14 cellular contexts compared by ENCODE assay signal in genomic region chr16:173861-174769, GRCh38. TPM values are rescaled to one million over a fixed set of nuclear protein-coding genes. Genes with fewer than 3 reads are reported as not detected.
A peak's percentile ranks its signal among the peaks of the same experiment; 100 is the strongest.
DNase-seq lines count a peak whose midpoint lies in the region; TF ChIP-seq lines count a peak whose summit lies in the region.
"Not testable (repeated sequence)": the region's sequence is repeated elsewhere in the genome, so short reads cannot be mapped to it uniquely, and the experiment has no call there.
"Had no signal": no experiment of that assay in that cellular context is flagged by ENCODE, and none has a peak within 500 bp of the region (broad histone marks: within the 10 kb centered on the region; RNA-seq: fewer than 3 reads in every experiment).

No MANE protein-coding gene starts in this region.

- TF ChIP-seq CTCF in VCaP (conservative IDR thresholded peaks at IDR 0.05); cardiac fibroblast (IDR thresholded peaks at IDR 0.05; ENCODE audit: low read depth, low read length); glutamatergic neuron (IDR thresholded peaks at IDR 0.05; ENCODE audit: partially characterized antibody, unreplicated experiment); liver (IDR thresholded peaks at IDR 0.05; ENCODE audit: low read depth, low read length, missing input control); osteoblast (IDR thresholded peaks at IDR 0.05; ENCODE audit: extremely low read depth, low read depth, low read length): not testable (repeated sequence)

- H3K9me3 Mint-ChIP-seq in glutamatergic neuron (ENCODE audit: unreplicated experiment): peaks cover 10% of the 10 kb centered on the region

- H3K79me2 ChIP-seq in osteoblast (ENCODE audit: insufficient read depth, low read length): not testable (repeated sequence)

- H3K4me1 ChIP-seq in liver (ENCODE audit: control insufficient read depth in 4 of 4, insufficient read depth in 4 of 4, low read length in 3 of 4); osteoblast (ENCODE audit: insufficient read depth, low read length): not testable (repeated sequence)

- DNase-seq in DMS 273 (lab: John Stamatoyannopoulos, UW; ENCODE audit: unreplicated experiment) (peak; percentile 52), MG63 (peak; percentile 46), cardiac fibroblast (ENCODE audit: low read depth in 2 of 2) (peak; percentile 21 to 54), osteoblast (ENCODE audit: insufficient read length, low spot score, missing footprints) (peak; percentile 78)
- not testable (repeated sequence) for DNase-seq in glutamatergic neuron

- H3K27me3 ChIP-seq in MG63: peaks cover 52% of the 10 kb centered on the region
- H3K27me3 ChIP-seq in liver (ENCODE audit: control insufficient read depth in 4 of 4, insufficient read depth in 4 of 4, low read length in 3 of 4): peaks cover 3 to 19% (median 8%) of the 10 kb centered on the region in 4 donors
- H3K27me3 ChIP-seq in osteoblast (ENCODE audit: insufficient read depth, low read length): peaks cover 37% of the 10 kb centered on the region

- H3K27ac Mint-ChIP-seq in glutamatergic neuron (ENCODE audit: unreplicated experiment): not testable (repeated sequence)

- not testable (repeated sequence) for H3K4me2 ChIP-seq in osteoblast (ENCODE audit: insufficient read depth, low read length)

- H3K4me1 Mint-ChIP-seq in glutamatergic neuron (ENCODE audit: low read depth, unreplicated experiment): not testable (repeated sequence)

- H4K20me1 ChIP-seq in osteoblast (ENCODE audit: insufficient read depth, low read length): not testable (repeated sequence)

- WGBS in liver: 18% methylated on average over 7 of the region's 13 CpGs

- peak overlapping the region; percentile 49 for H3K4me3 Mint-ChIP-seq in glutamatergic neuron (ENCODE audit: unreplicated experiment)

- not testable (repeated sequence) for H3K4me3 ChIP-seq in MG63; cardiac fibroblast (replicated peaks in 1 of 2; ENCODE audit: low read depth in 2 of 2, low read length in 2 of 2); liver (ENCODE audit: low read depth in 1 of 3, low read length in 3 of 3); osteoblast (ENCODE audit: insufficient read depth, low read length)

- not testable (repeated sequence) for TF ChIP-seq RAD21 in liver (IDR thresholded peaks at IDR 0.05)

- peaks cover 39% of the 10 kb centered on the region for H3K27me3 Mint-ChIP-seq in glutamatergic neuron (ENCODE audit: unreplicated experiment)

- H3K9me3 ChIP-seq in MG63; liver (ENCODE audit: control insufficient read depth in 4 of 4, low read length in 3 of 4); osteoblast (ENCODE audit: low read depth, low read length): not testable (repeated sequence)

- H3K27ac ChIP-seq in VCaP: peak overlapping the region; percentile 50; the same call in 1 of the 2 replicates
- not testable (repeated sequence) for H3K27ac ChIP-seq in liver (ENCODE audit: low read depth in 1 of 2, low read length in 2 of 2); osteoblast (ENCODE audit: low read depth, low read length)

- H3K36me3 ChIP-seq in MG63; liver (ENCODE audit: control insufficient read depth in 4 of 4, insufficient read depth in 3 of 4, low read depth in 1 of 4, low read length in 3 of 4); osteoblast (ENCODE audit: insufficient read depth, low read length): not testable (repeated sequence)

- not testable (repeated sequence) for H3K36me3 Mint-ChIP-seq in glutamatergic neuron (ENCODE audit: unreplicated experiment)

- not testable (repeated sequence) for H2AFZ ChIP-seq in osteoblast (ENCODE audit: low read length)

- H3K9ac ChIP-seq in liver (ENCODE audit: low read depth in 1 of 2, low read length in 2 of 2): not testable (repeated sequence)

TF ChIP-seq in liver, 16 proteins besides CTCF, POLR2A, EP300 and RAD21:
- TF ChIP-seq REST (IDR thresholded peaks at IDR 0.05): peak; percentile 94
TF ChIP-seq in liver: peak in this region for 1; not testable (repeated sequence) for 15.

RNA-seq across cellular contexts. Expression of gene HBA2, which starts 1.4 kb away (rescaled TPM):
- total RNA-seq in MG63 (2014; rRNA removed; shearing (Covaris generic); ENCODE audit: low replicate concordance): not detected in 2 replicates
- not detected for total RNA-seq in glutamatergic neuron (ENCODE audit: unreplicated experiment)
- total RNA-seq in liver: over 10,000 TPM in 1 of 2 donors, 1 to 10 TPM in 1; 2.8 to 36,951 TPM
- 10 to 100 TPM; 15.5 to 76.5 TPM for polyA plus RNA-seq in liver
- total RNA-seq in osteoblast: not detected in 2 replicates
- total RNA-seq: activated CD4-positive, alpha-beta memory T cell treated with anti-CD3 and anti-CD28 coated beads for 36 hours; bronchial epithelial cell; HFFc6 had no signal
- polyA plus RNA-seq: neural cell had no signal

RNA-seq across cellular contexts. Expression of gene HBA1, which starts 2.4 kb away (rescaled TPM):
- not detected in 2 replicates for total RNA-seq in MG63 (2014; rRNA removed; shearing (Covaris generic); ENCODE audit: low replicate concordance)
- total RNA-seq in glutamatergic neuron (ENCODE audit: unreplicated experiment) (1.5 TPM), liver (over 10,000 TPM in 1 of 2 donors, 1 to 10 TPM in 1; 3.5 to 19,034 TPM), osteoblast (not detected in 2 replicates)
- polyA plus RNA-seq in liver: 10 to 100 TPM; 18.5 to 41.6 TPM
- total RNA-seq: activated CD4-positive, alpha-beta memory T cell treated with anti-CD3 and anti-CD28 coated beads for 36 hours; bronchial epithelial cell; HFFc6 had no signal
- polyA plus RNA-seq: neural cell had no signal

RNA-seq across cellular contexts. Expression of gene HBQ1, which starts 6.1 kb away (rescaled TPM):
- not detected in 2 replicates for total RNA-seq in MG63 (2014; rRNA removed; shearing (Covaris generic); ENCODE audit: low replicate concordance)
- total RNA-seq in glutamatergic neuron (ENCODE audit: unreplicated experiment): 1.5 TPM
- 10 to 100 TPM in 1 of 2 donors, not detected in 1; 50.9 TPM for total RNA-seq in liver
- not detected for polyA plus RNA-seq in liver
- total RNA-seq in osteoblast: not detected in 2 replicates
- total RNA-seq: activated CD4-positive, alpha-beta memory T cell treated with anti-CD3 and anti-CD28 coated beads for 36 hours; bronchial epithelial cell; prostate gland; suprapubic skin had no signal

RNA-seq across cellular contexts. Expression of gene HBM, which starts 8.3 kb away (rescaled TPM):
- not detected in 2 replicates for total RNA-seq in MG63 (2014; rRNA removed; shearing (Covaris generic); ENCODE audit: low replicate concordance)
- total RNA-seq in glutamatergic neuron (ENCODE audit: unreplicated experiment) (not detected), liver (1,000 to 10,000 TPM in 1 of 2 donors, not detected in 1; 2,893 TPM), osteoblast (not detected in 2 replicates)
- under 1 TPM in 1 of 2 donors, not detected in 1; 0.28 TPM for polyA plus RNA-seq in liver
- total RNA-seq: activated CD4-positive, alpha-beta memory T cell treated with anti-CD3 and anti-CD28 coated beads for 36 hours; bronchial epithelial cell; HFFc6; prostate gland; suprapubic skin had no signal
- polyA plus RNA-seq: neural cell had no signal

RNA-seq across cellular contexts. Expression of gene HBZ, which starts 21.7 kb away (rescaled TPM):
- not detected in 2 replicates for total RNA-seq in MG63 (2014; rRNA removed; shearing (Covaris generic); ENCODE audit: low replicate concordance)
- total RNA-seq in glutamatergic neuron (ENCODE audit: unreplicated experiment): not detected
- total RNA-seq in liver: 10 to 100 TPM in 1 of 2 donors, not detected in 1; 55.8 TPM
- not detected for polyA plus RNA-seq in liver
- not detected in 2 replicates for total RNA-seq in osteoblast
- total RNA-seq: activated CD4-positive, alpha-beta memory T cell treated with anti-CD3 and anti-CD28 coated beads for 36 hours; bronchial epithelial cell; frontal cortex; HFFc6; prostate gland; suprapubic skin had no signal
- polyA plus RNA-seq: neural cell had no signal
